1 cellular context compared by ENCODE assay signal in genomic region chr11:47355283-47356128, GRCh38.
A peak's percentile ranks its signal among the peaks of the same experiment; 100 is the strongest.
TF ChIP-seq lines count a peak whose summit lies in the region.

No MANE protein-coding gene starts in this region.

TF ChIP-seq in WTC11, 78 proteins besides CTCF, POLR2A, EP300 and RAD21 (continued from another document):
- TF ChIP-seq ZNF532 (CRISPR knock-in tag; IDR thresholded peaks at IDR 0.05; ENCODE audit: borderline replicate concordance) (no peak), RELA (CRISPR knock-in tag; IDR thresholded peaks at IDR 0.05; ENCODE audit: borderline replicate concordance) (0 out of 2 replicates have a peak, but pooled peaks have one; percentile 1), ZSCAN18 (CRISPR knock-in tag; IDR thresholded peaks at IDR 0.05) (no peak), E2F5 (CRISPR knock-in tag; IDR thresholded peaks at IDR 0.05) (no peak), USF2 (CRISPR knock-in tag; IDR thresholded peaks at IDR 0.05) (no peak), MAX (CRISPR knock-in tag; IDR thresholded peaks at IDR 0.05) (no peak), ESRRA (CRISPR knock-in tag; IDR thresholded peaks at IDR 0.05; ENCODE audit: borderline replicate concordance) (peak; percentile 83; the same call in 1 of the 2 replicates), ATF2 (CRISPR knock-in tag; IDR thresholded peaks at IDR 0.05; ENCODE audit: borderline replicate concordance, low read depth) (no peak), ZNF138 (CRISPR knock-in tag; conservative IDR thresholded peaks at IDR 0.05) (no peak), ZBTB43 (CRISPR knock-in tag; IDR thresholded peaks at IDR 0.05) (peak; percentile 99), FOXJ3 (CRISPR knock-in tag; IDR thresholded peaks at IDR 0.05; ENCODE audit: borderline replicate concordance) (no peak), TEAD4 (CRISPR knock-in tag; IDR thresholded peaks at IDR 0.05) (no peak)
